In genomic region chr17:42964161-42964932, GRCh38 we compare ENCODE assay signal across 8 cellular contexts. TPM values are rescaled to one million over a fixed set of nuclear protein-coding genes. Genes with fewer than 3 reads are reported as not detected.
DNase-seq lines count a peak whose midpoint lies in the region; ATAC-seq lines count a peak whose summit lies in the region.

A gene with protein sequence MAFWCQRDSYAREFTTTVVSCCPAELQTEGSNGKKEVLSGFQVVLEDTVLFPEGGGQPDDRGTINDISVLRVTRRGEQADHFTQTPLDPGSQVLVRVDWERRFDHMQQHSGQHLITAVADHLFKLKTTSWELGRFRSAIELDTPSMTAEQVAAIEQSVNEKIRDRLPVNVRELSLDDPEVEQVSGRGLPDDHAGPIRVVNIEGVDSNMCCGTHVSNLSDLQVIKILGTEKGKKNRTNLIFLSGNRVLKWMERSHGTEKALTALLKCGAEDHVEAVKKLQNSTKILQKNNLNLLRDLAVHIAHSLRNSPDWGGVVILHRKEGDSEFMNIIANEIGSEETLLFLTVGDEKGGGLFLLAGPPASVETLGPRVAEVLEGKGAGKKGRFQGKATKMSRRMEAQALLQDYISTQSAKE (minus strand): TSS chr17:42964454. CDS start chr17:42964440, 14 bp downstream.

- peak; percentile 96 for DNase-seq in DMS 273 (lab: John Stamatoyannopoulos, UW; ENCODE audit: unreplicated experiment)
- DNase-seq in LHCN-M2 (ENCODE audit: low read depth), result peak; percentile 88
- peak; percentile 94 for DNase-seq in RPMI8226
- DNase-seq in activated T-helper 1 cell treated with anti-CD3 and anti-CD28 coated beads, Interleukin-12 subunit alpha, Interleukin-12 subunit beta, Interleukin-2, Interleukin-4 antibody, amounts not matched to agents 30 ng/mL and 10 ng/mL and 1 ng/mL, durations not matched to agents 14 hours and 24 hours and 36 hours (ENCODE audit: low spot score), result peak; percentile 90
- peak; percentile 92 for DNase-seq in fibroblast of gingiva (ENCODE audit: low read depth)
- DNase-seq in naive B cell, result peak; percentile 88
- peak; percentile 70 to 91 for DNase-seq in stimulated activated effector memory CD8-positive, alpha-beta T cell treated with anti-CD3 and anti-CD28 coated beads, Interleukin-12 subunit alpha, Interleukin-12 subunit beta, amount 100 ng/mL, for 72 hours (ENCODE audit: low spot score in 2 of 2)

- H3K36me3 Mint-ChIP-seq in activated T-helper 1 cell treated with anti-CD3 and anti-CD28 coated beads, Interleukin-12 subunit alpha, Interleukin-12 subunit beta, Interleukin-2, Interleukin-4 antibody, amounts not matched to agents 30 ng/mL and 10 ng/mL and 1 ng/mL, durations not matched to agents 14 hours and 24 hours and 36 hours (ENCODE audit: low read depth), result peaks cover 26% of the 10 kb centered on the region
- peaks cover 9 to 21% of the 10 kb centered on the region in 2 donors for H3K36me3 Mint-ChIP-seq in naive B cell
- H3K36me3 Mint-ChIP-seq in stimulated activated effector memory CD8-positive, alpha-beta T cell treated with anti-CD3 and anti-CD28 coated beads, Interleukin-12 subunit alpha, Interleukin-12 subunit beta, amount 100 ng/mL, for 72 hours, result peaks cover 44% of the 10 kb centered on the region

- intact Hi-C loops in activated T-helper 1 cell treated with anti-CD3 and anti-CD28 coated beads, Interleukin-12 subunit alpha, Interleukin-12 subunit beta, Interleukin-2, Interleukin-4 antibody, amounts not matched to agents 30 ng/mL and 10 ng/mL and 1 ng/mL, durations not matched to agents 14 hours and 24 hours and 36 hours (cut with micrococcal nuclease), result loop anchor here (1.0 to 10.0 kb wide), 7 partner anchors 17 to 680 kb away; partner anchors contain the start of genes BECN1, BRCA1, IFI35 and RPL27

- H3K27ac Mint-ChIP-seq in activated T-helper 1 cell treated with anti-CD3 and anti-CD28 coated beads, Interleukin-12 subunit alpha, Interleukin-12 subunit beta, Interleukin-2, Interleukin-4 antibody, amounts not matched to agents 30 ng/mL and 10 ng/mL and 1 ng/mL, durations not matched to agents 14 hours and 24 hours and 36 hours, result peak within 1 kb of the TSS; percentile 90
- peak within 1 kb of the TSS; percentile 84 to 99 (median 98) for H3K27ac Mint-ChIP-seq in naive B cell
- peak within 1 kb of the TSS; percentile 88 for H3K27ac Mint-ChIP-seq in stimulated activated effector memory CD8-positive, alpha-beta T cell treated with anti-CD3 and anti-CD28 coated beads, Interleukin-12 subunit alpha, Interleukin-12 subunit beta, amount 100 ng/mL, for 72 hours

- peak within 1 kb of the TSS; percentile 94 for H3K4me3 Mint-ChIP-seq in activated T-helper 1 cell treated with anti-CD3 and anti-CD28 coated beads, Interleukin-12 subunit alpha, Interleukin-12 subunit beta, Interleukin-2, Interleukin-4 antibody, amounts not matched to agents 30 ng/mL and 10 ng/mL and 1 ng/mL, durations not matched to agents 14 hours and 24 hours and 36 hours
- peak within 1 kb of the TSS; percentile 80 to 99 (median 95) for H3K4me3 Mint-ChIP-seq in naive B cell
- peak within 1 kb of the TSS; percentile 82 for H3K4me3 Mint-ChIP-seq in stimulated activated effector memory CD8-positive, alpha-beta T cell treated with anti-CD3 and anti-CD28 coated beads, Interleukin-12 subunit alpha, Interleukin-12 subunit beta, amount 100 ng/mL, for 72 hours

- H3K27me3 Mint-ChIP-seq in activated T-helper 1 cell treated with anti-CD3 and anti-CD28 coated beads, Interleukin-12 subunit alpha, Interleukin-12 subunit beta, Interleukin-2, Interleukin-4 antibody, amounts not matched to agents 30 ng/mL and 10 ng/mL and 1 ng/mL, durations not matched to agents 14 hours and 24 hours and 36 hours (ENCODE audit: insufficient read depth), result no peaks in the 10 kb centered on the region
- no peaks in the 10 kb centered on the region for H3K27me3 Mint-ChIP-seq in naive B cell

- H3K9me3 Mint-ChIP-seq in activated T-helper 1 cell treated with anti-CD3 and anti-CD28 coated beads, Interleukin-12 subunit alpha, Interleukin-12 subunit beta, Interleukin-2, Interleukin-4 antibody, amounts not matched to agents 30 ng/mL and 10 ng/mL and 1 ng/mL, durations not matched to agents 14 hours and 24 hours and 36 hours, result no peaks in the 10 kb centered on the region
- H3K9me3 Mint-ChIP-seq in naive B cell, result no peaks in the 10 kb centered on the region
- H3K9me3 Mint-ChIP-seq in stimulated activated effector memory CD8-positive, alpha-beta T cell treated with anti-CD3 and anti-CD28 coated beads, Interleukin-12 subunit alpha, Interleukin-12 subunit beta, amount 100 ng/mL, for 72 hours, result no peaks in the 10 kb centered on the region

- peaks cover 13% of the 10 kb centered on the region for H3K4me1 Mint-ChIP-seq in activated T-helper 1 cell treated with anti-CD3 and anti-CD28 coated beads, Interleukin-12 subunit alpha, Interleukin-12 subunit beta, Interleukin-2, Interleukin-4 antibody, amounts not matched to agents 30 ng/mL and 10 ng/mL and 1 ng/mL, durations not matched to agents 14 hours and 24 hours and 36 hours (ENCODE audit: low read depth)
- H3K4me1 Mint-ChIP-seq in naive B cell, result peaks cover 13 to 22% (median 16%) of the 10 kb centered on the region in 3 donors
- H3K4me1 Mint-ChIP-seq in stimulated activated effector memory CD8-positive, alpha-beta T cell treated with anti-CD3 and anti-CD28 coated beads, Interleukin-12 subunit alpha, Interleukin-12 subunit beta, amount 100 ng/mL, for 72 hours, result peaks cover 21% of the 10 kb centered on the region

- ATAC-seq in GM21825 (IDR thresholded peaks at IDR 0.05; ENCODE audit: unreplicated experiment) (peak; percentile 77), naive B cell (ENCODE audit: low read depth in 2 of 2) (peak; percentile 96)
- peak; percentile 99 for ATAC-seq in stimulated activated effector memory CD8-positive, alpha-beta T cell treated with anti-CD3 and anti-CD28 coated beads, Interleukin-12 subunit alpha, Interleukin-12 subunit beta, amount 100 ng/mL, for 72 hours

RNA-seq across cellular contexts. Expression of the gene that starts here (rescaled TPM):
- 20.5 and 25.0 TPM in 2 replicates for total RNA-seq in LHCN-M2 (2014; rRNA removed)
- 52.2 TPM for polyA plus RNA-seq in LHCN-M2 (2012)
- total RNA-seq in activated T-helper 1 cell treated with anti-CD3 and anti-CD28 coated beads, Interleukin-12 subunit alpha, Interleukin-12 subunit beta, Interleukin-2, Interleukin-4 antibody, amounts not matched to agents 30 ng/mL and 10 ng/mL and 1 ng/mL, durations not matched to agents 14 hours and 24 hours and 36 hours, result 78.2 and 85.5 TPM in 2 replicates
- 10 to 100 TPM; 34.4 to 58.3 (median 41.2) TPM for polyA plus RNA-seq in naive B cell (ENCODE audit: low read depth in 6 of 6)

Comparison
In these comparisons a context has a peak if more than half of its experiments do, and no peak if none do; other contexts are left out.
1. Peak in every context shown above with its lines: DNase-seq and ATAC-seq.